1 cellular context compared by ENCODE assay signal in genomic region chr4:76055005-76055404, GRCh38.
TF ChIP-seq lines count a peak whose summit lies in the region.

No MANE protein-coding gene starts in this region.

TF ChIP-seq in GM12878, 131 proteins besides CTCF, POLR2A, EP300 and RAD21 (continued from another document and continues in another):
- TF ChIP-seq STAT3 (IDR thresholded peaks at IDR 0.05; ENCODE audit: low read depth, low read length) (peak; percentile 61; the same call in 1 of the 2 replicates), ZBTB33 (IDR thresholded peaks at IDR 0.05) (no peak), ZSCAN29 (IDR thresholded peaks at IDR 0.05) (no peak), ZBED1 (IDR thresholded peaks at IDR 0.05; ENCODE audit: borderline replicate concordance) (peak; percentile 42; the same call in 1 of the 2 replicates), IRF3 (IDR thresholded peaks at IDR 0.05) (no peak), ZZZ3 (IDR thresholded peaks at IDR 0.05; ENCODE audit: control insufficient read depth, insufficient read length, low read depth) (no peak), YBX1 (IDR thresholded peaks at IDR 0.05) (no peak), SIX5 (IDR thresholded peaks at IDR 0.05; ENCODE audit: low read depth, low read length, severe bottlenecking) (no peak), POLR2AphosphoS5 (IDR thresholded peaks at IDR 0.05; ENCODE audit: low read length) (no peak), FOXK2 (IDR thresholded peaks at IDR 0.05) (no peak), WRNIP1 (IDR thresholded peaks at IDR 0.05; ENCODE audit: borderline replicate concordance, low read depth, low read length) (no peak), ZBTB4 (CRISPR knock-in tag; IDR thresholded peaks at IDR 0.05) (no peak), ATF3 (IDR thresholded peaks at IDR 0.05; ENCODE audit: borderline replicate concordance, extremely low read depth, low read depth, low read length) (no peak), ZNF24 (IDR thresholded peaks at IDR 0.05) (0 out of 2 replicates have a peak, but pooled peaks have one; percentile 38), CBFB (IDR thresholded peaks at IDR 0.05; ENCODE audit: low read depth) (no peak), SUZ12 (IDR thresholded peaks at IDR 0.05; ENCODE audit: unreplicated experiment) (no peak), SRF (IDR thresholded peaks at IDR 0.05; ENCODE audit: low read depth in 2 of 2, low read length in 2 of 2) (0 out of 4 replicates have a peak, but pooled peaks of 1 of the 2 experiments have one; percentile 17), CREM (IDR thresholded peaks at IDR 0.05; ENCODE audit: low read depth) (peak; percentile 65; the same call in 1 of the 2 replicates), RCOR1 (conservative IDR thresholded peaks at IDR 0.05; ENCODE audit: low read depth, low read length) (0 out of 2 replicates have a peak, but pooled peaks have one; percentile 73), POU2F2 (IDR thresholded peaks at IDR 0.05; ENCODE audit: borderline replicate concordance, low read depth, low read length) (no peak), SMAD5 (IDR thresholded peaks at IDR 0.05; ENCODE audit: low read depth) (no peak), ASH2L (IDR thresholded peaks at IDR 0.05; ENCODE audit: borderline replicate concordance, low read depth) (no peak), MYB (IDR thresholded peaks at IDR 0.05; ENCODE audit: borderline replicate concordance, low read depth, low read length) (no peak), JUND (IDR thresholded peaks at IDR 0.05; ENCODE audit: low read depth, low read length) (peak; percentile 85), RELB (IDR thresholded peaks at IDR 0.05; ENCODE audit: low read depth) (peak; percentile 72), NFIC (IDR thresholded peaks at IDR 0.05; ENCODE audit: low read depth, low read length) (peak; percentile 83), RUNX3 (IDR thresholded peaks at IDR 0.05; ENCODE audit: low read length) (peak; percentile 76), HDGF (IDR thresholded peaks at IDR 0.05) (no peak), TARDBP (IDR thresholded peaks at IDR 0.05; ENCODE audit: borderline replicate concordance) (no peak), FOS (IDR thresholded peaks at IDR 0.05; ENCODE audit: borderline replicate concordance, extremely low read depth, insufficient read length) (no peak), CUX1 (IDR thresholded peaks at IDR 0.05; ENCODE audit: insufficient replicate concordance, low read depth, low read length) (no peak), SMC3 (IDR thresholded peaks at IDR 0.05; ENCODE audit: borderline replicate concordance, low read length) (no peak), BCL11A (IDR thresholded peaks at IDR 0.05; ENCODE audit: low read depth, low read length) (peak; percentile 81), BHLHE40 (IDR thresholded peaks at IDR 0.05; ENCODE audit: borderline replicate concordance in 1 of 2, low read depth in 2 of 2, low read length in 1 of 2) (peak; percentile 18 to 21; a peak in 1 of 4 replicates), ZNF207 (IDR thresholded peaks at IDR 0.05; ENCODE audit: borderline replicate concordance) (no peak), IKZF1 (conservative IDR thresholded peaks at IDR 0.05) (peak; percentile 82), RB1 (IDR thresholded peaks at IDR 0.05; ENCODE audit: borderline replicate concordance) (no peak)
- TF ChIP-seq, protein P1, sequence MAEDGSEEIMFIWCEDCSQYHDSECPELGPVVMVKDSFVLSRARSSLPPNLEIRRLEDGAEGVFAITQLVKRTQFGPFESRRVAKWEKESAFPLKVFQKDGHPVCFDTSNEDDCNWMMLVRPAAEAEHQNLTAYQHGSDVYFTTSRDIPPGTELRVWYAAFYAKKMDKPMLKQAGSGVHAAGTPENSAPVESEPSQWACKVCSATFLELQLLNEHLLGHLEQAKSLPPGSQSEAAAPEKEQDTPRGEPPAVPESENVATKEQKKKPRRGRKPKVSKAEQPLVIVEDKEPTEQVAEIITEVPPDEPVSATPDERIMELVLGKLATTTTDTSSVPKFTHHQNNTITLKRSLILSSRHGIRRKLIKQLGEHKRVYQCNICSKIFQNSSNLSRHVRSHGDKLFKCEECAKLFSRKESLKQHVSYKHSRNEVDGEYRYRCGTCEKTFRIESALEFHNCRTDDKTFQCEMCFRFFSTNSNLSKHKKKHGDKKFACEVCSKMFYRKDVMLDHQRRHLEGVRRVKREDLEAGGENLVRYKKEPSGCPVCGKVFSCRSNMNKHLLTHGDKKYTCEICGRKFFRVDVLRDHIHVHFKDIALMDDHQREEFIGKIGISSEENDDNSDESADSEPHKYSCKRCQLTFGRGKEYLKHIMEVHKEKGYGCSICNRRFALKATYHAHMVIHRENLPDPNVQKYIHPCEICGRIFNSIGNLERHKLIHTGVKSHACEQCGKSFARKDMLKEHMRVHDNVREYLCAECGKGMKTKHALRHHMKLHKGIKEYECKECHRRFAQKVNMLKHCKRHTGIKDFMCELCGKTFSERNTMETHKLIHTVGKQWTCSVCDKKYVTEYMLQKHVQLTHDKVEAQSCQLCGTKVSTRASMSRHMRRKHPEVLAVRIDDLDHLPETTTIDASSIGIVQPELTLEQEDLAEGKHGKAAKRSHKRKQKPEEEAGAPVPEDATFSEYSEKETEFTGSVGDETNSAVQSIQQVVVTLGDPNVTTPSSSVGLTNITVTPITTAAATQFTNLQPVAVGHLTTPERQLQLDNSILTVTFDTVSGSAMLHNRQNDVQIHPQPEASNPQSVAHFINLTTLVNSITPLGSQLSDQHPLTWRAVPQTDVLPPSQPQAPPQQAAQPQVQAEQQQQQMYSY (CRISPR knock-in tag; IDR thresholded peaks at IDR 0.05), result no peak
- TF ChIP-seq, protein P2, sequence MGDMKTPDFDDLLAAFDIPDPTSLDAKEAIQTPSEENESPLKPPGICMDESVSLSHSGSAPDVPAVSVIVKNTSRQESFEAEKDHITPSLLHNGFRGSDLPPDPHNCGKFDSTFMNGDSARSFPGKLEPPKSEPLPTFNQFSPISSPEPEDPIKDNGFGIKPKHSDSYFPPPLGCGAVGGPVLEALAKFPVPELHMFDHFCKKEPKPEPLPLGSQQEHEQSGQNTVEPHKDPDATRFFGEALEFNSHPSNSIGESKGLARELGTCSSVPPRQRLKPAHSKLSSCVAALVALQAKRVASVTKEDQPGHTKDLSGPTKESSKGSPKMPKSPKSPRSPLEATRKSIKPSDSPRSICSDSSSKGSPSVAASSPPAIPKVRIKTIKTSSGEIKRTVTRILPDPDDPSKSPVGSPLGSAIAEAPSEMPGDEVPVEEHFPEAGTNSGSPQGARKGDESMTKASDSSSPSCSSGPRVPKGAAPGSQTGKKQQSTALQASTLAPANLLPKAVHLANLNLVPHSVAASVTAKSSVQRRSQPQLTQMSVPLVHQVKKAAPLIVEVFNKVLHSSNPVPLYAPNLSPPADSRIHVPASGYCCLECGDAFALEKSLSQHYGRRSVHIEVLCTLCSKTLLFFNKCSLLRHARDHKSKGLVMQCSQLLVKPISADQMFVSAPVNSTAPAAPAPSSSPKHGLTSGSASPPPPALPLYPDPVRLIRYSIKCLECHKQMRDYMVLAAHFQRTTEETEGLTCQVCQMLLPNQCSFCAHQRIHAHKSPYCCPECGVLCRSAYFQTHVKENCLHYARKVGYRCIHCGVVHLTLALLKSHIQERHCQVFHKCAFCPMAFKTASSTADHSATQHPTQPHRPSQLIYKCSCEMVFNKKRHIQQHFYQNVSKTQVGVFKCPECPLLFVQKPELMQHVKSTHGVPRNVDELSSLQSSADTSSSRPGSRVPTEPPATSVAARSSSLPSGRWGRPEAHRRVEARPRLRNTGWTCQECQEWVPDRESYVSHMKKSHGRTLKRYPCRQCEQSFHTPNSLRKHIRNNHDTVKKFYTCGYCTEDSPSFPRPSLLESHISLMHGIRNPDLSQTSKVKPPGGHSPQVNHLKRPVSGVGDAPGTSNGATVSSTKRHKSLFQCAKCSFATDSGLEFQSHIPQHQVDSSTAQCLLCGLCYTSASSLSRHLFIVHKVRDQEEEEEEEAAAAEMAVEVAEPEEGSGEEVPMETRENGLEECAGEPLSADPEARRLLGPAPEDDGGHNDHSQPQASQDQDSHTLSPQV (IDR thresholded peaks at IDR 0.05), result no peak
